ENCODE assay signal across 36 cellular contexts in the genomic region with DNA sequence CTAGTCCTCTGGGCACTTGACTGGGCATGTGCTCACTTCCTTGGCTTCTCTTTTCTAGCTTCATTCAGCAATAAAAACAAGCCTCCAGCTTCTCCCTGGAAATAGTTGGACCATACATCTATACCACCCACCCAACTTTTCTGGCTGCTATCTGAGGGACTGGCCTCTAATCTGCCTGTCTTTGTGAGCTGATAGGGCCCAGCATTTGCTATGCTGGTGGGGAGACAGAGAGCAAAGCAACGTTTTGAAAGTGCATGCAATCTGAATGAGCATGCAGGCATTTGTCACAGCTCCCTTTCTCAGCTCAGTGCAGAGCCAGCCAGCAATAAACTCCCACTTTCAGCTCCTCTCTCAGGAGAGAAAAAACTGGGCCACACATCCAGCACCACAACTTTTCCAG.
"Had no signal": no experiment of that assay in that cellular context is flagged by ENCODE, and none has a peak within 500 bp of the region (broad histone marks: within the 10 kb centered on the region; RNA-seq: fewer than 3 reads in every experiment).

No MANE protein-coding gene starts in this region.

- H3K27me3 ChIP-seq: MG63 had no signal

- DNase-seq: Karpas-422, Kasumi-1, MG63, MM.1S, MV-4-11, NCI-H1048, NCI-H1092, NCI-H1092 treated with DMSO at 0.1 percent for 48 hours, NCI-H1105, NCI-H1105 treated with DMSO at 0.1 percent for 48 hours, NCI-H1417, NCI-H1417 treated with DMSO at 0.1 percent for 48 hours, NCI-H1436, NCI-H1436 treated with DMSO at 0.1 percent for 48 hours, NCI-H146, NCI-H1694, NCI-H1694 treated with DMSO at 0.1 percent for 48 hours, NCI-H187, NCI-H187 treated with DMSO at 0.1 percent for 48 hours, NCI-H1930, NCI-H2029, NCI-H2029 treated with DMSO at 0.1 percent for 48 hours, NCI-H2081, NCI-H2081 treated with DMSO at 0.1 percent for 48 hours, NCI-H2107, NCI-H2171, NCI-H2171 treated with DMSO at 0.1 percent for 48 hours, NCI-H2227 treated with DMSO at 0.1 percent for 48 hours, NCI-H226, NCI-H345, NCI-H446, NCI-H446 treated with DMSO at 0.1 percent for 48 hours, NCI-H510A, NCI-H510A treated with DMSO at 0.1 percent for 48 hours, NCI-H524, NCI-H524 treated with DMSO at 0.1 percent for 48 hours had no signal

- H3K36me3 ChIP-seq: MG63 had no signal

- H3K4me3 ChIP-seq: MG63 had no signal
